20 cellular contexts compared by ENCODE assay signal in the genomic region with DNA sequence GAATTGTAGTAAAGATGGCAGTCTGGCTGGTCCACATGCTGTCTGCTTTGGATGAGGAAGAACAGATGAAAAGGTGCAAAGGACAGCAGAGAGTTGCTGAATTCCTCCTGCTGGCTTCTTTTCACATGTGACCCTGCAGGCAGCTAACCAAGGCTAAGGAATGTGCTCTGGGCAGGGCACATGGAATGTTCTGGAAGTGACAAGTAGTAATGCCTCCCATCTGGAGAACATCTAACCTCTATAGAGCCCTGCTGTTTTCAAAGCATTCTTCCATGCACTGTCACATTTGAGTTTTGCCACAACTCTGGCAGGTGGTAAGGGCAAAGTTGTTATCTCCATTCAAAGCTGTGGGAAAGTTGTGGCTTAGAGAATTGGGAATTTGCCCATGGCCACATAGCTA.
DNase-seq lines count a peak whose midpoint lies in the region; ATAC-seq and TF ChIP-seq lines count a peak whose summit lies in the region.
"Had no signal": no experiment of that assay in that cellular context is flagged by ENCODE, and none has a peak within 500 bp of the region (broad histone marks: within the 10 kb centered on the region; RNA-seq: fewer than 3 reads in every experiment).

No MANE protein-coding gene starts in this region.

- no peaks in the 10 kb centered on the region for H3K36me3 Mint-ChIP-seq in endodermal cell (ENCODE audit: low read depth)
- H3K36me3 Mint-ChIP-seq: brain, natural killer cell, T-cell had no signal

- no peak overlapping the region for H3K9ac ChIP-seq in endodermal cell (ENCODE audit: extremely low read depth, low read length, poor library complexity, severe bottlenecking)

- H3K36me3 ChIP-seq in BJ (ENCODE audit: control insufficient read depth, insufficient read depth, low read length) (no peaks in the 10 kb centered on the region), endodermal cell (ENCODE audit: control insufficient read depth, insufficient read depth, low read length) (no peaks in the 10 kb centered on the region), mesodermal cell (ENCODE audit: control insufficient read depth, insufficient read depth, low read length) (no peaks in the 10 kb centered on the region), H7 (replicated peaks; ENCODE audit: control insufficient read depth, insufficient read depth, low read length) (no peaks in the 10 kb centered on the region)
- H3K36me3 ChIP-seq: gastroesophageal sphincter had no signal

- no peaks in the 10 kb centered on the region for H3K27me3 ChIP-seq in BJ (ENCODE audit: control insufficient read depth, insufficient read depth, low read length)
- no peaks in the 10 kb centered on the region for H3K27me3 ChIP-seq in endodermal cell (ENCODE audit: control insufficient read depth, insufficient read depth, low read length, poor library complexity, severe bottlenecking)
- H3K27me3 ChIP-seq in H7 (ENCODE audit: control insufficient read depth, insufficient read depth, low read length), result no peaks in the 10 kb centered on the region
- H3K27me3 ChIP-seq: gastroesophageal sphincter had no signal

- no peak overlapping the region for H3K4me3 ChIP-seq in BJ (ENCODE audit: low read depth, low read length)
- H3K4me3 ChIP-seq in endodermal cell (ENCODE audit: low read length), result no peak overlapping the region
- no peak overlapping the region for H3K4me3 ChIP-seq in mesodermal cell (ENCODE audit: extremely low read depth, insufficient read depth, low read length, poor library complexity, severe bottlenecking)
- no peak overlapping the region for H3K4me3 ChIP-seq in H7 (ENCODE audit: insufficient read depth, low read depth, low read length)
- H3K4me3 ChIP-seq: gastroesophageal sphincter, smooth muscle cell had no signal

- TF ChIP-seq CTCF in BJ (IDR thresholded peaks at IDR 0.05; ENCODE audit: insufficient read depth, low read depth, low read length) (no peak), endodermal cell (conservative IDR thresholded peaks at IDR 0.05) (no peak)

- H3K27ac Mint-ChIP-seq in endodermal cell, result no peak overlapping the region
- H3K27ac Mint-ChIP-seq: activated CD4-positive, alpha-beta T cell treated with anti-CD3 and anti-CD28 coated beads, Interleukin-2, amount 10 ng/mL, durations not matched to agents 7 days and 5 days; brain; CD4-positive, alpha-beta T cell; natural killer cell; progenitor cell of endocrine pancreas; T-cell had no signal

- H3K4me1 ChIP-seq in endodermal cell (ENCODE audit: control insufficient read depth, insufficient read depth, low read length), result no peaks in the 10 kb centered on the region
- no peaks in the 10 kb centered on the region for H3K4me1 ChIP-seq in mesodermal cell (ENCODE audit: control insufficient read depth, insufficient read depth, low read length, poor library complexity, severe bottlenecking)
- H3K4me1 ChIP-seq: gastroesophageal sphincter had no signal

- H3K4me1 Mint-ChIP-seq in endodermal cell, result peaks cover 5% of the 10 kb centered on the region
- H3K4me1 Mint-ChIP-seq: activated CD4-positive, alpha-beta T cell treated with anti-CD3 and anti-CD28 coated beads, Interleukin-2, amount 10 ng/mL, durations not matched to agents 7 days and 5 days; natural killer cell; T-cell had no signal

- CTCF ChIA-PET in BJ (lab: Yijun Ruan, JAX), result no interaction called here

- no peak for ATAC-seq in HG03139 (IDR thresholded peaks at IDR 0.05; ENCODE audit: unreplicated experiment)
- ATAC-seq: gastroesophageal sphincter, natural killer cell, T-cell had no signal

- peaks cover 5% of the 10 kb centered on the region for H3K27me3 Mint-ChIP-seq in endodermal cell (ENCODE audit: insufficient read depth)
- H3K27me3 Mint-ChIP-seq: brain had no signal

- no peak overlapping the region for H3K4me3 Mint-ChIP-seq in endodermal cell
- H3K4me3 Mint-ChIP-seq: activated CD4-positive, alpha-beta T cell treated with anti-CD3 and anti-CD28 coated beads, Interleukin-2, amount 10 ng/mL, durations not matched to agents 7 days and 5 days; brain; CD4-positive, alpha-beta T cell; natural killer cell; T-cell had no signal

- H3K9me3 ChIP-seq in endodermal cell (ENCODE audit: control insufficient read depth, low read length) (no peaks in the 10 kb centered on the region), mesodermal cell (ENCODE audit: control insufficient read depth, low read length) (no peaks in the 10 kb centered on the region)
- H3K9me3 ChIP-seq: gastroesophageal sphincter had no signal

- H3K9me3 Mint-ChIP-seq in endodermal cell, result no peaks in the 10 kb centered on the region
- H3K9me3 Mint-ChIP-seq: activated CD4-positive, alpha-beta T cell treated with anti-CD3 and anti-CD28 coated beads, Interleukin-2, amount 10 ng/mL, durations not matched to agents 7 days and 5 days; natural killer cell; T-cell had no signal

- POLR2A ChIA-PET in BJ (lab: Charles Lee), result no interaction called here

- DNase-seq in BJ (ENCODE audit: low read depth), result peak; percentile 9
- DNase-seq in M059J (ENCODE audit: low read depth), result peak; percentile 72
- DNase-seq in endodermal cell, result peak; percentile 77
- DNase-seq in H7, result no peak
- DNase-seq in NCI-H2029 treated with DMSO at 0.1 percent for 48 hours (lab: John Stamatoyannopoulos, UW), result no peak
- no peak for DNase-seq in RPMI8226
- DNase-seq: activated CD4-positive, alpha-beta T cell treated with anti-CD3 and anti-CD28 coated beads, Interleukin-2, amount 10 ng/mL, durations not matched to agents 7 days and 5 days; activated gamma-delta T cell; CD4-positive, alpha-beta T cell; cortex of kidney; HCEC 1CT; natural killer cell; NCI-H1930; T-cell had no signal

- H3K27ac ChIP-seq in endodermal cell (ENCODE audit: low read depth, low read length) (no peak overlapping the region), mesodermal cell (ENCODE audit: low read depth, low read length, severe bottlenecking) (peak overlapping the region; percentile 71)
- H3K27ac ChIP-seq: gastroesophageal sphincter had no signal

Comparison
In these comparisons a context has a peak if more than half of its experiments do, and no peak if none do; other contexts are left out.
1. DNase-seq: peak in BJ (single experiment), M059J (single experiment) and endodermal cell (single experiment); none in H7 (single experiment), NCI-H2029 treated with DMSO at 0.1 percent for 48 hours (single experiment) and RPMI8226 (single experiment).